9 cellular contexts compared by ENCODE assay signal in genomic region chr3:128491900-128492352, GRCh38. TPM values are rescaled to one million over a fixed set of nuclear protein-coding genes. Genes with fewer than 3 reads are reported as not detected.
A peak's percentile ranks its signal among the peaks of the same experiment; 100 is the strongest.
DNase-seq lines count a peak whose midpoint lies in the region; ATAC-seq and TF ChIP-seq lines count a peak whose summit lies in the region.
"Had no signal": no experiment of that assay in that cellular context is flagged by ENCODE, and none has a peak within 500 bp of the region (broad histone marks: within the 10 kb centered on the region; RNA-seq: fewer than 3 reads in every experiment).

No MANE protein-coding gene starts in this region.

- no peak overlapping the region for H3K4me3 ChIP-seq in endodermal cell (ENCODE audit: low read length)

- H3K4me3 Mint-ChIP-seq in endodermal cell = peak overlapping the region; percentile 39

- no peaks in the 10 kb centered on the region for H3K9me3 ChIP-seq in endodermal cell (ENCODE audit: control insufficient read depth, low read length)

- no peak for TF ChIP-seq CTCF in endodermal cell (conservative IDR thresholded peaks at IDR 0.05)

- peaks cover 94% of the 10 kb centered on the region for H3K27me3 Mint-ChIP-seq in endodermal cell (ENCODE audit: insufficient read depth)

- H3K36me3 ChIP-seq in endodermal cell (ENCODE audit: control insufficient read depth, insufficient read depth, low read length) = no peaks in the 10 kb centered on the region

- no peaks in the 10 kb centered on the region for H3K9me3 Mint-ChIP-seq in endodermal cell
- H3K9me3 Mint-ChIP-seq: activated T-helper 2 cell treated with anti-CD3 and anti-CD28 coated beads, Interferon-gamma antibody, Interleukin-2, Interleukin-4, amounts not matched to agents 10 μg/mL and 5 μg/mL and 100 μg/mL, durations not matched to agents 14 hours and 24 hours and 36 hours had no signal

- no peaks in the 10 kb centered on the region for H3K36me3 Mint-ChIP-seq in endodermal cell (ENCODE audit: low read depth)

- DNase-seq in ELF-1 (ENCODE audit: low read depth, low spot score) (peak; percentile 74), NCI-H146 treated with DMSO at 0.1 percent for 48 hours (lab: John Stamatoyannopoulos, UW; ENCODE audit: unreplicated experiment) (peak; percentile 30), endodermal cell (peak; percentile 72), posterior vena cava (ENCODE audit: low spot score) (peak; percentile 73), DMS 273 treated with DMSO at 0.1 percent for 48 hours (lab: John Stamatoyannopoulos, UW) (no peak), NCI-H1105 treated with DMSO at 0.1 percent for 48 hours (lab: John Stamatoyannopoulos, UW) (no peak)
- DNase-seq: hypothalamus had no signal

- H3K4me1 ChIP-seq in endodermal cell (ENCODE audit: control insufficient read depth, insufficient read depth, low read length) = peaks cover 8% of the 10 kb centered on the region

- ATAC-seq in HG03025 (IDR thresholded peaks at IDR 0.05; ENCODE audit: low FRiP score, unreplicated experiment) = no peak

- no peak overlapping the region for H3K9ac ChIP-seq in endodermal cell (ENCODE audit: extremely low read depth, low read length, poor library complexity, severe bottlenecking)

- no peak overlapping the region for H3K27ac ChIP-seq in endodermal cell (ENCODE audit: low read depth, low read length)

- WGBS in endodermal cell (ENCODE audit: insufficient coverage in 1 of 2, insufficient read length in 1 of 2), 2 experiments = 1% methylated on average over 21 to 35 of the region's 35 CpGs

- H3K27ac Mint-ChIP-seq in endodermal cell = no peak overlapping the region
- H3K27ac Mint-ChIP-seq: activated T-helper 2 cell treated with anti-CD3 and anti-CD28 coated beads, Interferon-gamma antibody, Interleukin-2, Interleukin-4, amounts not matched to agents 10 μg/mL and 5 μg/mL and 100 μg/mL, durations not matched to agents 14 hours and 24 hours and 36 hours had no signal

- H3K27me3 ChIP-seq in endodermal cell (ENCODE audit: control insufficient read depth, insufficient read depth, low read length, poor library complexity, severe bottlenecking) = peaks cover 100% of the 10 kb centered on the region

- intact Hi-C loops in posterior vena cava (cut with DNase I) = loop anchor here in 1 of 2 donors (5.0 to 10.0 kb wide), 2 partner anchors 65 to 397 kb away; no protein-coding TSS in a partner anchor

- peaks cover 16% of the 10 kb centered on the region for H3K4me1 Mint-ChIP-seq in endodermal cell

RNA-seq across cellular contexts. Expression of gene GATA2, which starts 1.1 kb away (rescaled TPM):
- total RNA-seq in endodermal cell = 1 to 10 TPM; 1.2 to 1.6 TPM
- polyA plus RNA-seq in endodermal cell (2013, experiment 1 of 2) = 4.4 TPM
- polyA plus RNA-seq in endodermal cell (2013, experiment 2 of 2) = 3.9 TPM
- 10 to 100 TPM; 11.6 to 11.9 TPM for total RNA-seq in posterior vena cava

RNA-seq across cellular contexts. Expression of gene DNAJB8, which starts 25.2 kb away (rescaled TPM):
- not detected for total RNA-seq in endodermal cell
- not detected for polyA plus RNA-seq in endodermal cell (2013, experiment 1 of 2)
- polyA plus RNA-seq in endodermal cell (2013, experiment 2 of 2) = not detected
- total RNA-seq in posterior vena cava = not detected
- total RNA-seq: activated T-helper 2 cell treated with anti-CD3 and anti-CD28 coated beads, Interferon-gamma antibody, Interleukin-2, Interleukin-4, amounts not matched to agents 10 μg/mL and 5 μg/mL and 100 μg/mL, durations not matched to agents 14 hours and 24 hours and 36 hours had no signal

Comparison
In these comparisons a context has a peak if more than half of its experiments do, and no peak if none do; other contexts are left out.
1. DNase-seq: peak in ELF-1 (single experiment), NCI-H146 treated with DMSO at 0.1 percent for 48 hours (single experiment), endodermal cell (single experiment) and posterior vena cava (single experiment); none in DMS 273 treated with DMSO at 0.1 percent for 48 hours (single experiment) and NCI-H1105 treated with DMSO at 0.1 percent for 48 hours (single experiment).
2. RNA of gene GATA2, which starts 1.1 kb away (total RNA-seq): 11.6 to 11.9 TPM in posterior vena cava; 1.2 to 1.6 TPM in endodermal cell; every median in the first group is over 4 times any median in the second.